ENCODE assay signal across 1 cellular context in the genomic region with DNA sequence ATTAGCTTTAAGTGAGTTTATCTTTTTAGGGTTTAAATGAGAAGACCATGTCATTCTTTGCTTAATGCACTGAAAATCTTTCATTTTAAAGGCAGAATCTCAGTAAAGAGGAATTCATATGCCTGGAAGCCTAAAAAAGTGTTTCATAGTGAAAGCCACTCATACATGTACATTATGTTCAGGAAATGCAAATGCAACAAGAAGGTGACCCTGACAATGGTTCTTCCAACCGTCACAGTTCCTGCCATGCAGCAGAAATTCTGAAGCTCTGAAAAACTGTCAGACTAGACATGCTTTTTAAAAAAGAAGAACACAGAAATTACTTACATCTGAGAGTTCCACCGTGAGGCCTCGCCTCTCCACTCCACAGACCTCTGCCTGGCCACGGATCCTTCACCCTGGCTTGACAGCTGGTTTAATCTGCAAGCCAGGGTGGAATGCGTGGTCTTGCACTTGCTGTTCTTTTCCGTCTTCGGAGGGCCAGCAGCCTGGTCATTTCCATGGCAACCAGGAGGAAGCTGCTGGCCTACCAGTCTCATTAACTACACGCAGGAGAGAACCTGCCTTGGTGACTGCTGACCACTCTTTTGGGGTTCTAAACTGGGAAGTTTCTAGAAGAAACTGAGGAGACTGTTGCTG.
TF ChIP-seq lines count a peak whose summit lies in the region.

No MANE protein-coding gene starts in this region.

TF ChIP-seq in SK-N-SH treated with all-trans-retinoic acid at 6 μM for 48 hours, 23 proteins besides CTCF, POLR2A, EP300 and RAD21 (continued from another document):
- TF ChIP-seq, protein P1, sequence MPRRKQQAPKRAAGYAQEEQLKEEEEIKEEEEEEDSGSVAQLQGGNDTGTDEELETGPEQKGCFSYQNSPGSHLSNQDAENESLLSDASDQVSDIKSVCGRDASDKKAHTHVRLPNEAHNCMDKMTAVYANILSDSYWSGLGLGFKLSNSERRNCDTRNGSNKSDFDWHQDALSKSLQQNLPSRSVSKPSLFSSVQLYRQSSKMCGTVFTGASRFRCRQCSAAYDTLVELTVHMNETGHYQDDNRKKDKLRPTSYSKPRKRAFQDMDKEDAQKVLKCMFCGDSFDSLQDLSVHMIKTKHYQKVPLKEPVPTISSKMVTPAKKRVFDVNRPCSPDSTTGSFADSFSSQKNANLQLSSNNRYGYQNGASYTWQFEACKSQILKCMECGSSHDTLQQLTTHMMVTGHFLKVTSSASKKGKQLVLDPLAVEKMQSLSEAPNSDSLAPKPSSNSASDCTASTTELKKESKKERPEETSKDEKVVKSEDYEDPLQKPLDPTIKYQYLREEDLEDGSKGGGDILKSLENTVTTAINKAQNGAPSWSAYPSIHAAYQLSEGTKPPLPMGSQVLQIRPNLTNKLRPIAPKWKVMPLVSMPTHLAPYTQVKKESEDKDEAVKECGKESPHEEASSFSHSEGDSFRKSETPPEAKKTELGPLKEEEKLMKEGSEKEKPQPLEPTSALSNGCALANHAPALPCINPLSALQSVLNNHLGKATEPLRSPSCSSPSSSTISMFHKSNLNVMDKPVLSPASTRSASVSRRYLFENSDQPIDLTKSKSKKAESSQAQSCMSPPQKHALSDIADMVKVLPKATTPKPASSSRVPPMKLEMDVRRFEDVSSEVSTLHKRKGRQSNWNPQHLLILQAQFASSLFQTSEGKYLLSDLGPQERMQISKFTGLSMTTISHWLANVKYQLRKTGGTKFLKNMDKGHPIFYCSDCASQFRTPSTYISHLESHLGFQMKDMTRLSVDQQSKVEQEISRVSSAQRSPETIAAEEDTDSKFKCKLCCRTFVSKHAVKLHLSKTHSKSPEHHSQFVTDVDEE (CRISPR knock-in tag; IDR thresholded peaks at IDR 0.05), result no peak
- TF ChIP-seq CSDC2 (CRISPR knock-in tag; IDR thresholded peaks at IDR 0.05) (no peak), OSR1 (CRISPR knock-in tag; IDR thresholded peaks at IDR 0.05) (no peak)
- TF ChIP-seq, protein P2, sequence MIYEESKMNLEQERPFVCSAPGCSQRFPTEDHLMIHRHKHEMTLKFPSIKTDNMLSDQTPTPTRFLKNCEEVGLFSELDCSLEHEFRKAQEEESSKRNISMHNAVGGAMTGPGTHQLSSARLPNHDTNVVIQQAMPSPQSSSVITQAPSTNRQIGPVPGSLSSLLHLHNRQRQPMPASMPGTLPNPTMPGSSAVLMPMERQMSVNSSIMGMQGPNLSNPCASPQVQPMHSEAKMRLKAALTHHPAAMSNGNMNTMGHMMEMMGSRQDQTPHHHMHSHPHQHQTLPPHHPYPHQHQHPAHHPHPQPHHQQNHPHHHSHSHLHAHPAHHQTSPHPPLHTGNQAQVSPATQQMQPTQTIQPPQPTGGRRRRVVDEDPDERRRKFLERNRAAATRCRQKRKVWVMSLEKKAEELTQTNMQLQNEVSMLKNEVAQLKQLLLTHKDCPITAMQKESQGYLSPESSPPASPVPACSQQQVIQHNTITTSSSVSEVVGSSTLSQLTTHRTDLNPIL (CRISPR knock-in tag; IDR thresholded peaks at IDR 0.05; ENCODE audit: low read depth), result no peak
